In genomic region chr10:119001717-119002500, GRCh38 we compare ENCODE assay signal across 26 cellular contexts.
"Had no signal": no experiment of that assay in that cellular context is flagged by ENCODE, and none has a peak within 500 bp of the region (broad histone marks: within the 10 kb centered on the region; RNA-seq: fewer than 3 reads in every experiment).

No MANE protein-coding gene starts in this region.

- H3K27me3 ChIP-seq: adrenal gland had no signal

- H3K4me1 Mint-ChIP-seq: activated CD4-positive, alpha-beta T cell treated with anti-CD3 and anti-CD28 coated beads, Interleukin-2, amount 10 ng/mL, durations not matched to agents 7 days and 5 days had no signal

- DNase-seq: activated CD4-positive, alpha-beta memory T cell treated with anti-CD3 and anti-CD28 coated beads for 36 hours; activated CD4-positive, alpha-beta T cell treated with anti-CD3 and anti-CD28 coated beads, Interleukin-2, amount 10 ng/mL, durations not matched to agents 7 days and 5 days; activated CD4-positive, CD25-positive, alpha-beta regulatory T cell; activated CD8-positive, alpha-beta memory T cell treated with anti-CD3 and anti-CD28 coated beads for 24 hours; activated effector memory CD4-positive, alpha-beta T cell treated with anti-CD3 and anti-CD28 coated beads, Interleukin-2, amount 50 U/mL, for 16 hours; activated naive CD4-positive, alpha-beta T cell treated with Interleukin-2 at 50 U/mL for 16 hours; activated T-cell treated with anti-CD3 and anti-CD28 coated beads, Interleukin-2, amount 50 U/mL, for 4 hours; adrenal gland; KG1; NCI-H1092; NCI-H1417; NCI-H1930; NCI-H2171; NCI-H2227 treated with DMSO at 0.1 percent for 48 hours; NCI-H446 treated with DMSO at 0.1 percent for 48 hours; NCI-H524 treated with DMSO at 0.1 percent for 48 hours; NCI-H774; RPMI8226; SHP77; SW 1271; T1000 had no signal

- H3K4me3 ChIP-seq: adrenal gland, SJSA1 had no signal

- H3K27ac Mint-ChIP-seq: activated CD4-positive, alpha-beta memory T cell treated with anti-CD3 and anti-CD28 coated beads for 36 hours; activated CD4-positive, alpha-beta T cell treated with anti-CD3 and anti-CD28 coated beads, Interleukin-2, amount 10 ng/mL, durations not matched to agents 7 days and 5 days; activated naive CD4-positive, alpha-beta T cell treated with anti-CD3 and anti-CD28 coated beads, Interleukin-2, amount 50 U/mL, for 72 hours had no signal

- ATAC-seq: activated naive CD4-positive, alpha-beta T cell treated with anti-CD3 and anti-CD28 coated beads, Interleukin-2, amount 50 U/mL, for 72 hours; activated T-cell treated with anti-CD3 and anti-CD28 coated beads, Interleukin-2, amount 50 U/mL, for 4 hours; Panc1; SK-N-SH treated with all-trans-retinoic acid at 6 μM for 48 hours had no signal

- H3K4me3 Mint-ChIP-seq: activated CD4-positive, alpha-beta memory T cell treated with anti-CD3 and anti-CD28 coated beads for 36 hours; activated CD4-positive, alpha-beta T cell treated with anti-CD3 and anti-CD28 coated beads, Interleukin-2, amount 10 ng/mL, durations not matched to agents 7 days and 5 days; activated T-cell treated with anti-CD3 and anti-CD28 coated beads, Interleukin-2, amount 50 U/mL, for 4 hours had no signal

- FAIRE-seq: TTC549 had no signal

- H3K36me3 Mint-ChIP-seq: activated CD4-positive, alpha-beta memory T cell treated with anti-CD3 and anti-CD28 coated beads for 36 hours; activated naive CD4-positive, alpha-beta T cell treated with anti-CD3 and anti-CD28 coated beads, Interleukin-2, amount 50 U/mL, for 72 hours had no signal

- H3K9me3 Mint-ChIP-seq: activated CD4-positive, alpha-beta memory T cell treated with anti-CD3 and anti-CD28 coated beads for 36 hours; activated CD4-positive, alpha-beta T cell treated with anti-CD3 and anti-CD28 coated beads, Interleukin-2, amount 10 ng/mL, durations not matched to agents 7 days and 5 days; activated naive CD4-positive, alpha-beta T cell treated with anti-CD3 and anti-CD28 coated beads, Interleukin-2, amount 50 U/mL, for 72 hours; activated T-cell treated with anti-CD3 and anti-CD28 coated beads, Interleukin-2, amount 50 U/mL, for 4 hours had no signal

- H3K9me3 ChIP-seq: adrenal gland, SJSA1 had no signal

- H3K36me3 ChIP-seq: adrenal gland, SJSA1 had no signal

- H3K27ac ChIP-seq: SJSA1 had no signal
